17 cellular contexts compared by ENCODE assay signal in genomic region chr22:30015846-30016245, GRCh38.
DNase-seq lines count a peak whose midpoint lies in the region; ATAC-seq and TF ChIP-seq lines count a peak whose summit lies in the region.
"Had no signal": no experiment of that assay in that cellular context is flagged by ENCODE, and none has a peak within 500 bp of the region (broad histone marks: within the 10 kb centered on the region; RNA-seq: fewer than 3 reads in every experiment).

No MANE protein-coding gene starts in this region.

- no peaks in the 10 kb centered on the region for H3K27me3 ChIP-seq in smooth muscle cell (ENCODE audit: low read depth)
- H3K27me3 ChIP-seq: sigmoid colon had no signal

- no peak overlapping the region for H2AFZ ChIP-seq in smooth muscle cell (ENCODE audit: low read depth)

- no peaks in the 10 kb centered on the region for H4K20me1 ChIP-seq in smooth muscle cell (ENCODE audit: low read depth)

- H3K79me2 ChIP-seq in smooth muscle cell (ENCODE audit: low read depth), result no peaks in the 10 kb centered on the region

- peak overlapping the region; percentile 28 for H3K27ac ChIP-seq in smooth muscle cell (ENCODE audit: low read depth)
- H3K27ac ChIP-seq: sigmoid colon, VCaP had no signal

- no peak for TF ChIP-seq CTCF in smooth muscle cell (IDR thresholded peaks at IDR 0.05; ENCODE audit: borderline replicate concordance, insufficient read depth, poor library complexity, severe bottlenecking)

- peak; percentile 49 for ATAC-seq in SK-N-SH treated with all-trans-retinoic acid at 6 μM for 48 hours
- no peak for ATAC-seq in HG03159 (IDR thresholded peaks at IDR 0.05; ENCODE audit: unreplicated experiment)
- ATAC-seq: activated CD8-positive, alpha-beta T cell treated with anti-CD3 and anti-CD28 coated beads, Interleukin-2, amount 10 ng/mL, durations not matched to agents 7 days and 5 days; GM12878 had no signal

- H3K4me3 ChIP-seq in smooth muscle cell, result no peak overlapping the region
- H3K4me3 ChIP-seq: GM12878, sigmoid colon had no signal

- H3K9ac ChIP-seq in smooth muscle cell (ENCODE audit: low read depth), result no peak overlapping the region

- DNase-seq in ELR (ENCODE audit: low read depth), result peak; percentile 94
- DNase-seq in fibroblast of gingiva (ENCODE audit: low read depth), result peak; percentile 44
- no peak for DNase-seq in smooth muscle cell (lab: John Stamatoyannopoulos, UW; ENCODE audit: unreplicated experiment)
- DNase-seq in activated naive CD8-positive, alpha-beta T cell treated with anti-CD3 and anti-CD28 coated beads for 36 hours, result no peak
- DNase-seq in medulla oblongata (ENCODE audit: extremely low spot score), result no peak
- DNase-seq: activated CD8-positive, alpha-beta T cell treated with anti-CD3 and anti-CD28 coated beads, Interleukin-2, amount 10 ng/mL, durations not matched to agents 7 days and 5 days; activated effector memory CD4-positive, alpha-beta T cell treated with Interleukin-2 at 50 U/mL for 16 hours; CD4-positive, alpha-beta memory T cell; mesendoderm; NCI-H187; nucleus accumbens; sigmoid colon had no signal

- H3K4me1 ChIP-seq in smooth muscle cell (ENCODE audit: low read depth), result no peaks in the 10 kb centered on the region

- WGBS in smooth muscle cell (ENCODE audit: low lambda C conversion rate), result 94% methylated on average over 1 of the region's 1 CpG

- no peak overlapping the region for H3K4me2 ChIP-seq in smooth muscle cell

- H3K36me3 ChIP-seq in smooth muscle cell (ENCODE audit: low read depth), result peaks cover 22% of the 10 kb centered on the region

- H3K9me3 ChIP-seq in smooth muscle cell (replicated peaks; ENCODE audit: low read depth), result no peaks in the 10 kb centered on the region
- H3K9me3 ChIP-seq: sigmoid colon had no signal

- no peak overlapping the region for H3K27ac Mint-ChIP-seq in activated naive CD8-positive, alpha-beta T cell treated with anti-CD3 and anti-CD28 coated beads for 36 hours
- H3K27ac Mint-ChIP-seq: activated CD8-positive, alpha-beta T cell treated with anti-CD3 and anti-CD28 coated beads, Interleukin-2, amount 10 ng/mL, durations not matched to agents 7 days and 5 days; type B pancreatic cell had no signal

- H3K36me3 Mint-ChIP-seq in activated naive CD8-positive, alpha-beta T cell treated with anti-CD3 and anti-CD28 coated beads for 36 hours, result peaks cover 10% of the 10 kb centered on the region

- no peaks in the 10 kb centered on the region for H3K4me1 Mint-ChIP-seq in activated naive CD8-positive, alpha-beta T cell treated with anti-CD3 and anti-CD28 coated beads for 36 hours
- H3K4me1 Mint-ChIP-seq: CD4-positive, alpha-beta memory T cell had no signal

- H3K4me3 Mint-ChIP-seq in activated naive CD8-positive, alpha-beta T cell treated with anti-CD3 and anti-CD28 coated beads for 36 hours, result no peak overlapping the region
- H3K4me3 Mint-ChIP-seq: activated CD8-positive, alpha-beta T cell treated with anti-CD3 and anti-CD28 coated beads, Interleukin-2, amount 10 ng/mL, durations not matched to agents 7 days and 5 days; CD4-positive, alpha-beta memory T cell; type B pancreatic cell had no signal

- no peaks in the 10 kb centered on the region for H3K9me3 Mint-ChIP-seq in activated naive CD8-positive, alpha-beta T cell treated with anti-CD3 and anti-CD28 coated beads for 36 hours
- H3K9me3 Mint-ChIP-seq: CD4-positive, alpha-beta memory T cell; type B pancreatic cell had no signal

- no peaks in the 10 kb centered on the region for H3F3A ChIP-seq in smooth muscle cell (ENCODE audit: low read depth)

- H3K27me3 Mint-ChIP-seq in activated naive CD8-positive, alpha-beta T cell treated with anti-CD3 and anti-CD28 coated beads for 36 hours, result no peaks in the 10 kb centered on the region
- H3K27me3 Mint-ChIP-seq: CD4-positive, alpha-beta memory T cell; type B pancreatic cell had no signal

TF ChIP-seq in SK-N-SH treated with all-trans-retinoic acid at 6 μM for 48 hours, 23 proteins besides CTCF, POLR2A, EP300 and RAD21:
- TF ChIP-seq OSR1 (CRISPR knock-in tag; IDR thresholded peaks at IDR 0.05), result no peak

Comparison
In these comparisons a context has a peak if more than half of its experiments do, and no peak if none do; other contexts are left out.
1. DNase-seq: peak in ELR (single experiment) and fibroblast of gingiva (single experiment); none in smooth muscle cell (single experiment), activated naive CD8-positive, alpha-beta T cell treated with anti-CD3 and anti-CD28 coated beads for 36 hours (single experiment) and medulla oblongata (single experiment).